23 cellular contexts compared by ENCODE assay signal in the genomic region with DNA sequence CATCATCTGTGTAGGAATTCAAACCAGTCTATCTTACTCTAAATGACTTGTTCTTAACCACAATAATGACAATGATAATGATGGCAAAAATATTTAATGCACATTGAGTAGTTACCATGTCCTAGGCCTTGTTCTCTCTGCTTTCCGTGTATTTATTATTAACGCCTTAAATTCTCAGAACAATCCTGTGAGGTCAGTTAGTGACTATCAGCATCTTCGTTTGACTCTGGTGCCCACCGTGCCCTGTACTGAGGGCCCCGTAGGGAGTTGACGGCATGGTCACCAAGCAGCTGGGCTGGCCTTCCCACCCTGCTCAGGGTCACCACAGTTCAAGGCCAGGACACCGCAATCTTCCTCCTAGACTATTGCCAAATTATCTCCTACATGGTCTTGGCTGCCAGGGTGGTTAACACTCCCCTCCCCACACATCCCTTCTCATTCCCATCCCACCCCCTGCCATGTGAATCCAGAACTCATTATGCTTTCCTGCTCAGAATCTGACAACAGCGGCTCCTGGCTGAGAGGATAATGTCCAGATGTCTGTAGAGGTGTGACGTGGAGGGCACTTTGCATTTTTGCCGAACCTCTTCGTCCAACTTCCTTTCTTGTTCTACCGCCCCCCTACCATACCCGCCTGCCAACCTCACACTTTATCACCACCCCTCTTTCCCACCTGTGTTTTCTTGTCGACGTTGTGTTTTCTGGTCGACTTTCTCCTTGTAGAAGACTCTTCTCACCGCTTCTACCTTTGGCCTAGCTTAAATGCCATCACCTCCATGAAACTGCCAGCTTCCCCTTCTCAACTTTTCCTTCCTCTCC. TPM values are rescaled to one million over a fixed set of nuclear protein-coding genes. Genes with fewer than 3 reads are reported as not detected.
"Had no signal": no experiment of that assay in that cellular context is flagged by ENCODE, and none has a peak within 500 bp of the region (broad histone marks: within the 10 kb centered on the region; RNA-seq: fewer than 3 reads in every experiment).

No MANE protein-coding gene starts in this region.

- ATAC-seq: activated CD4-positive, alpha-beta T cell treated with anti-CD3 and anti-CD28 coated beads for 36 hours; activated naive CD8-positive, alpha-beta T cell treated with anti-CD3 and anti-CD28 coated beads, Interleukin-2, amount 50 U/mL, for 24 hours; left lobe of liver; right cardiac atrium; WTC11 had no signal

- H3K27me3 ChIP-seq: dorsolateral prefrontal cortex, thyroid gland had no signal

- H3K4me1 Mint-ChIP-seq: activated CD4-positive, alpha-beta T cell treated with anti-CD3 and anti-CD28 coated beads for 36 hours; activated naive CD8-positive, alpha-beta T cell treated with anti-CD3 and anti-CD28 coated beads, Interleukin-2, amount 50 U/mL, for 24 hours; brain; WTC11 had no signal

- H3K27ac Mint-ChIP-seq: activated CD4-positive, alpha-beta T cell treated with anti-CD3 and anti-CD28 coated beads for 36 hours; activated naive CD4-positive, alpha-beta T cell treated with anti-CD3 and anti-CD28 coated beads for 36 hours; activated naive CD8-positive, alpha-beta T cell treated with anti-CD3 and anti-CD28 coated beads, Interleukin-2, amount 50 U/mL, for 24 hours; brain; nephron progenitor cell; WTC11 had no signal

- H3K9me3 Mint-ChIP-seq: activated naive CD4-positive, alpha-beta T cell treated with anti-CD3 and anti-CD28 coated beads for 36 hours; activated naive CD8-positive, alpha-beta T cell treated with anti-CD3 and anti-CD28 coated beads, Interleukin-2, amount 50 U/mL, for 24 hours; brain; nephron progenitor cell; WTC11 had no signal

- H3K36me3 Mint-ChIP-seq: brain, WTC11 had no signal

- H3K36me3 ChIP-seq: prostate gland, thyroid gland had no signal

- H3K4me3 ChIP-seq: dorsolateral prefrontal cortex, prostate gland, SK-N-MC, skin epidermis, thyroid gland had no signal

- H3K27me3 Mint-ChIP-seq: activated CD4-positive, alpha-beta T cell treated with anti-CD3 and anti-CD28 coated beads for 36 hours had no signal

- H3K9me3 ChIP-seq: prostate gland, thyroid gland had no signal

- H3K4me3 Mint-ChIP-seq: activated CD4-positive, alpha-beta T cell treated with anti-CD3 and anti-CD28 coated beads for 36 hours; activated naive CD4-positive, alpha-beta T cell treated with anti-CD3 and anti-CD28 coated beads for 36 hours; activated naive CD8-positive, alpha-beta T cell treated with anti-CD3 and anti-CD28 coated beads, Interleukin-2, amount 50 U/mL, for 24 hours; brain; nephron progenitor cell; WTC11 had no signal

- H3K27ac ChIP-seq: dorsolateral prefrontal cortex, prostate gland, SK-N-MC, skin epidermis, thyroid gland had no signal

- DNase-seq: activated CD4-positive, alpha-beta T cell treated with anti-CD3 and anti-CD28 coated beads for 36 hours; activated naive CD4-positive, alpha-beta T cell treated with anti-CD3 and anti-CD28 coated beads for 36 hours; activated naive CD8-positive, alpha-beta T cell treated with anti-CD3 and anti-CD28 coated beads, Interleukin-2, amount 50 U/mL, for 24 hours; anterior cingulate cortex; caudate nucleus; foreskin melanocyte; glutamatergic neuron; hippocampal formation; nephron progenitor cell; occipital lobe; thyroid gland had no signal

- H3K4me1 ChIP-seq: prostate gland, thyroid gland had no signal

RNA-seq across cellular contexts. Expression of gene IGFN1, which starts 33.4 kb away (rescaled TPM):
- total RNA-seq: activated CD4-positive, alpha-beta T cell treated with anti-CD3 and anti-CD28 coated beads for 36 hours; activated CD8-positive, alpha-beta memory T cell treated with anti-CD3 and anti-CD28 coated beads for 36 hours; activated naive CD4-positive, alpha-beta T cell treated with anti-CD3 and anti-CD28 coated beads for 36 hours; left lobe of liver; lung microvascular endothelial cell; occipital lobe; T-helper 2 cell treated with Interferon-gamma antibody and Interleukin-4, amounts not matched to agents 100 ng/mL and 5 ng/mL, for 36 hours had no signal
- polyA plus RNA-seq: keratinocyte had no signal

RNA-seq across cellular contexts. Expression of gene PKP1, which starts 59.2 kb away (rescaled TPM):
- total RNA-seq: activated CD4-positive, alpha-beta T cell treated with anti-CD3 and anti-CD28 coated beads for 36 hours; activated CD8-positive, alpha-beta memory T cell treated with anti-CD3 and anti-CD28 coated beads for 36 hours; activated naive CD4-positive, alpha-beta T cell treated with anti-CD3 and anti-CD28 coated beads for 36 hours; lung microvascular endothelial cell; T-helper 2 cell treated with Interferon-gamma antibody and Interleukin-4, amounts not matched to agents 100 ng/mL and 5 ng/mL, for 36 hours had no signal
